In the genomic region with DNA sequence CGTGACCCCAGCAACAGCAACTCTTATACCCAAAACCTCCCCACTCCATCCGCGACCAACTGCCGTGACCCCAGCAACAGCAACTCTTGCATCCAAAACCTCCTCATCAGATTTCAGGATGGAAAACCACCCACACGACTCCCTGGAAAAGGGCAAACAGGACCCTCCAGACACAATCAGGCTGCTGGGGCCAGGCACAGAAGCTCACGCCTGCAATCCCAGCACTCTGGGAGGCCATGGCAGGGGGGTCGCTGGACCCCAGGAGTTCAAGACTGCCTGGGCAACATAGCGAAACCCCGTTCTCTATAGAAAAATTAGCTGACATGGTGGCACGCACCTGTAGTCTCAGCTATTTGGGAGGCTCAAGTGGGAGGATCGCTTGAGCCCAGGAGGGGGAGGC, we compare ENCODE assay signal across 1 cellular context.
A peak's percentile ranks its signal among the peaks of the same experiment; 100 is the strongest.
TF ChIP-seq lines count a peak whose summit lies in the region.

No MANE protein-coding gene starts in this region.

TF ChIP-seq in K562, 482 proteins besides CTCF, POLR2A, EP300 and RAD21:
- TF ChIP-seq POLR2G (IDR thresholded peaks at IDR 0.05; ENCODE audit: low read depth, low read length) = peak; percentile 55; the same call in 1 of the 2 replicates
- TF ChIP-seq POLR2B (IDR thresholded peaks at IDR 0.05; ENCODE audit: low read depth, partially characterized antibody) = peak; percentile 29
- TF ChIP-seq SUPT5H (IDR thresholded peaks at IDR 0.05) = peak; percentile 41; the same call in 1 of the 2 replicates
- TF ChIP-seq SMARCA4 (IDR thresholded peaks at IDR 0.05) = no peak
- TF ChIP-seq, protein P1, sequence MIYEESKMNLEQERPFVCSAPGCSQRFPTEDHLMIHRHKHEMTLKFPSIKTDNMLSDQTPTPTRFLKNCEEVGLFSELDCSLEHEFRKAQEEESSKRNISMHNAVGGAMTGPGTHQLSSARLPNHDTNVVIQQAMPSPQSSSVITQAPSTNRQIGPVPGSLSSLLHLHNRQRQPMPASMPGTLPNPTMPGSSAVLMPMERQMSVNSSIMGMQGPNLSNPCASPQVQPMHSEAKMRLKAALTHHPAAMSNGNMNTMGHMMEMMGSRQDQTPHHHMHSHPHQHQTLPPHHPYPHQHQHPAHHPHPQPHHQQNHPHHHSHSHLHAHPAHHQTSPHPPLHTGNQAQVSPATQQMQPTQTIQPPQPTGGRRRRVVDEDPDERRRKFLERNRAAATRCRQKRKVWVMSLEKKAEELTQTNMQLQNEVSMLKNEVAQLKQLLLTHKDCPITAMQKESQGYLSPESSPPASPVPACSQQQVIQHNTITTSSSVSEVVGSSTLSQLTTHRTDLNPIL (CRISPR knock-in tag; IDR thresholded peaks at IDR 0.05) = no peak
TF ChIP-seq in K562: peak in this region for 3.
